Comparison of ENCODE assay signal across 23 cellular contexts in the genomic region with DNA sequence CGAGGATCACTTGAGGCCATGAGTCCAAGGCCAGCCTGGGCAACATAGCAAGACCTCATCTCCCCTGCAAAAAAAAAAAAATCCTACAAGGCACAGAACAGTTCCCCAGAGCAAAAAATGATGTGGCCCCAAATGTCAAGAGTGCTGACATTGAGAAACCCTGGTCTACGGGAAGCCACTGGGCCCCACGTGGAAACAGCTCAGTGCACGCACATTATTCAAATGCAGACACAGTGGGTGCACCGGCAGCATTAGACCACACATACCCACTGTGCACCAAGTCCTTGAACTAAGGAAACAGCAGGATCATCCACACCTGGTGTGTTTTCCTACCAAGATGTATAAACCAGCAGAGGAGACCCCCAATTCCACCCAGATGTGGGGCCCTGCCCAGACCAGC. TPM values are rescaled to one million over a fixed set of nuclear protein-coding genes. Genes with fewer than 3 reads are reported as not detected.
DNase-seq lines count a peak whose midpoint lies in the region; ATAC-seq, FAIRE-seq and TF ChIP-seq lines count a peak whose summit lies in the region.
"Had no signal": no experiment of that assay in that cellular context is flagged by ENCODE, and none has a peak within 500 bp of the region (broad histone marks: within the 10 kb centered on the region; RNA-seq: fewer than 3 reads in every experiment).

No MANE protein-coding gene starts in this region.

- POLR2A ChIA-PET in naive thymus-derived CD4-positive, alpha-beta T cell (lab: Charles Lee), result interaction anchor here (1.3 kb wide), 1 partner anchor 50 kb away, joined by 4 read pairs; no protein-coding TSS in a partner anchor

- H3K4me3 Mint-ChIP-seq in memory B cell, result no peak overlapping the region
- H3K4me3 Mint-ChIP-seq in stimulated activated memory B cell treated with anti-CD40 and anti-IgM and Interleukin-4, amounts not matched to agents 10 μg/mL and 1 μg/mL and 100 μg/mL, for 72 hours, result no peak overlapping the region
- H3K4me3 Mint-ChIP-seq in naive thymus-derived CD4-positive, alpha-beta T cell, result no peak overlapping the region

- no peaks in the 10 kb centered on the region for H3K36me3 ChIP-seq in Karpas-422 (ENCODE audit: insufficient read depth, low read length)
- no peaks in the 10 kb centered on the region for H3K36me3 ChIP-seq in naive thymus-derived CD4-positive, alpha-beta T cell (ENCODE audit: control insufficient read depth in 2 of 3, insufficient read depth in 3 of 3, low read length in 3 of 3)

- intact Hi-C loops in naive thymus-derived CD4-positive, alpha-beta T cell (cut with micrococcal nuclease), result no loop called here

- ATAC-seq in memory B cell (ENCODE audit: low read depth) (peak; percentile 49), GM18519 (IDR thresholded peaks at IDR 0.05; ENCODE audit: low FRiP score, unreplicated experiment) (no peak)
- ATAC-seq in stimulated activated memory B cell treated with anti-CD40 and anti-IgM and Interleukin-4, amounts not matched to agents 10 μg/mL and 1 μg/mL and 100 μg/mL, for 72 hours, result peak; percentile 75
- no peak for ATAC-seq in naive thymus-derived CD4-positive, alpha-beta T cell
- ATAC-seq: A549 had no signal

- no peaks in the 10 kb centered on the region for H3K36me3 Mint-ChIP-seq in memory B cell
- no peaks in the 10 kb centered on the region for H3K36me3 Mint-ChIP-seq in stimulated activated memory B cell treated with anti-CD40 and anti-IgM and Interleukin-4, amounts not matched to agents 10 μg/mL and 1 μg/mL and 100 μg/mL, for 72 hours
- no peaks in the 10 kb centered on the region for H3K36me3 Mint-ChIP-seq in naive thymus-derived CD4-positive, alpha-beta T cell
- H3K36me3 Mint-ChIP-seq: CD4-positive, alpha-beta memory T cell had no signal

- no peak for TF ChIP-seq POLR2A in GM12891 (IDR thresholded peaks at IDR 0.05; ENCODE audit: low read depth, low read length)

- H3K9me2 ChIP-seq in Karpas-422 (replicated peaks; ENCODE audit: insufficient read depth, low read length), result no peaks in the 10 kb centered on the region

- 0 out of 2 replicates have a peak, but pooled peaks cover 2% of the 10 kb centered on the region for H4K20me1 ChIP-seq in Karpas-422 (ENCODE audit: insufficient read depth, low read depth, low read length)

- no peak overlapping the region for H3K27ac Mint-ChIP-seq in memory B cell
- H3K27ac Mint-ChIP-seq in stimulated activated memory B cell treated with anti-CD40 and anti-IgM and Interleukin-4, amounts not matched to agents 10 μg/mL and 1 μg/mL and 100 μg/mL, for 72 hours, result no peak overlapping the region
- no peak overlapping the region for H3K27ac Mint-ChIP-seq in naive thymus-derived CD4-positive, alpha-beta T cell

- no peak overlapping the region for H2AFZ ChIP-seq in Karpas-422 (ENCODE audit: low read length)

- no peaks in the 10 kb centered on the region for H3K27me3 Mint-ChIP-seq in memory B cell
- H3K27me3 Mint-ChIP-seq in stimulated activated memory B cell treated with anti-CD40 and anti-IgM and Interleukin-4, amounts not matched to agents 10 μg/mL and 1 μg/mL and 100 μg/mL, for 72 hours, result no peaks in the 10 kb centered on the region
- H3K27me3 Mint-ChIP-seq in naive thymus-derived CD4-positive, alpha-beta T cell, result no peaks in the 10 kb centered on the region
- H3K27me3 Mint-ChIP-seq: CD4-positive, alpha-beta memory T cell had no signal

- peaks cover 18% of the 10 kb centered on the region for H3K4me1 Mint-ChIP-seq in memory B cell
- H3K4me1 Mint-ChIP-seq in stimulated activated memory B cell treated with anti-CD40 and anti-IgM and Interleukin-4, amounts not matched to agents 10 μg/mL and 1 μg/mL and 100 μg/mL, for 72 hours, result peaks cover 29% of the 10 kb centered on the region
- H3K4me1 Mint-ChIP-seq in naive thymus-derived CD4-positive, alpha-beta T cell, result peaks cover 7 to 18% (median 16%) of the 10 kb centered on the region in 7 donors

- DNase-seq in GM12891 (ENCODE audit: insufficient read length, low spot score), result no peak
- DNase-seq in Karpas-422, result peak; percentile 52
- DNase-seq in memory B cell (ENCODE audit: low spot score in 2 of 2), result no peak
- DNase-seq in central memory CD4-positive, alpha-beta T cell, result no peak
- DNase-seq in NCI-H2227 treated with DMSO at 0.1 percent for 48 hours (lab: John Stamatoyannopoulos, UW), result no peak
- no peak for DNase-seq in naive thymus-derived CD4-positive, alpha-beta T cell
- DNase-seq: 8988T; ACHN; AML-193; C1 segment of cervical spinal cord; Calu3; CD4-positive, alpha-beta memory T cell; COR-L47; DMS53; DMS79 treated with DMSO at 0.1 percent for 48 hours; GF-D8; GOT3; HCEC 1CT had no signal

- no peak overlapping the region for H3K4me3 ChIP-seq in Karpas-422 (ENCODE audit: low read length)
- H3K4me3 ChIP-seq in naive thymus-derived CD4-positive, alpha-beta T cell (ENCODE audit: low read length), result no peak overlapping the region
- H3K4me3 ChIP-seq: A549 had no signal

- no peaks in the 10 kb centered on the region for H3K9me3 ChIP-seq in Karpas-422 (ENCODE audit: low read length)
- no peaks in the 10 kb centered on the region for H3K9me3 ChIP-seq in naive thymus-derived CD4-positive, alpha-beta T cell (ENCODE audit: control insufficient read depth in 2 of 3, low read length in 3 of 3)
- H3K9me3 ChIP-seq: A549 had no signal

- no peaks in the 10 kb centered on the region for H3K9me3 Mint-ChIP-seq in memory B cell
- no peaks in the 10 kb centered on the region for H3K9me3 Mint-ChIP-seq in stimulated activated memory B cell treated with anti-CD40 and anti-IgM and Interleukin-4, amounts not matched to agents 10 μg/mL and 1 μg/mL and 100 μg/mL, for 72 hours
- H3K9me3 Mint-ChIP-seq in naive thymus-derived CD4-positive, alpha-beta T cell, result no peaks in the 10 kb centered on the region
- H3K9me3 Mint-ChIP-seq: CD4-positive, alpha-beta memory T cell had no signal

- H3K27me3 ChIP-seq in Karpas-422 (ENCODE audit: low read length), result no peaks in the 10 kb centered on the region
- no peaks in the 10 kb centered on the region for H3K27me3 ChIP-seq in naive thymus-derived CD4-positive, alpha-beta T cell (ENCODE audit: control insufficient read depth in 2 of 2, insufficient read depth in 2 of 2, low read length in 2 of 2)

- CTCF ChIA-PET in naive thymus-derived CD4-positive, alpha-beta T cell (lab: Charles Lee), result interaction anchor here (0.5 to 3.9 kb wide), 6 partner anchors 9 to 1741 kb away, joined by 3 to 21 read pairs (median 3); no protein-coding TSS in a partner anchor

- FAIRE-seq in GM12891 (lab: Jason Lieb, UNC), result peak; percentile 57
- FAIRE-seq: A549, GM12892, H54 had no signal

- no peaks in the 10 kb centered on the region for H3K79me2 ChIP-seq in Karpas-422 (ENCODE audit: low read length)

- no peak overlapping the region for H3K4me2 ChIP-seq in Karpas-422 (ENCODE audit: low read depth, low read length, poor library complexity, severe bottlenecking)
- H3K4me2 ChIP-seq: A549 had no signal

- no peaks in the 10 kb centered on the region for H3K4me1 ChIP-seq in Karpas-422 (ENCODE audit: low read length)
- H3K4me1 ChIP-seq in naive thymus-derived CD4-positive, alpha-beta T cell (ENCODE audit: control insufficient read depth in 2 of 2, insufficient read depth in 2 of 2, low read length in 2 of 2), result peaks cover 8 to 12% of the 10 kb centered on the region in 2 donors
- H3K4me1 ChIP-seq: A549 had no signal

- H3K9ac ChIP-seq in Karpas-422 (ENCODE audit: low read length), result no peak overlapping the region

- H3K27ac ChIP-seq in Karpas-422 (ENCODE audit: low read length), result no peak overlapping the region
- H3K27ac ChIP-seq in naive thymus-derived CD4-positive, alpha-beta T cell (ENCODE audit: low read depth, low read length), result no peak overlapping the region
- H3K27ac ChIP-seq: A549 had no signal

TF ChIP-seq in GM12891, 5 proteins besides CTCF, POLR2A, EP300 and RAD21:
- TF ChIP-seq PAX5 (IDR thresholded peaks at IDR 0.05; ENCODE audit: insufficient read depth, low read length, severe bottlenecking) (no peak), POU2F2 (IDR thresholded peaks at IDR 0.05; ENCODE audit: low read depth, low read length) (no peak), POLR2AphosphoS5 (IDR thresholded peaks at IDR 0.05; ENCODE audit: low read depth, low read length) (no peak), SPI1 (IDR thresholded peaks at IDR 0.05; ENCODE audit: low read depth, low read length) (no peak), TAF1 (IDR thresholded peaks at IDR 0.05; ENCODE audit: low read depth, low read length) (no peak)

RNA-seq across cellular contexts. Expression of a gene that starts 35.0 kb away (rescaled TPM):
- 59.8 TPM for polyA plus RNA-seq in GM12891 (2012; ENCODE audit: low read depth, missing spikeins)
- not detected in 2 replicates for total RNA-seq in Karpas-422 (2014; rRNA removed; shearing (Covaris generic); ENCODE audit: low replicate concordance)
- 1,000 to 10,000 TPM in 1 of 5 experiments, 100 to 1,000 TPM in 4; 128 to 1,529 (median 215) TPM for total RNA-seq in naive thymus-derived CD4-positive, alpha-beta T cell
- 100 to 1,000 TPM; 122 to 214 TPM for polyA plus RNA-seq in naive thymus-derived CD4-positive, alpha-beta T cell

Comparison
In these comparisons a context has a peak if more than half of its experiments do, and no peak if none do; other contexts are left out.
1. ATAC-seq: peak in memory B cell (single experiment) and stimulated activated memory B cell treated with anti-CD40 and anti-IgM and Interleukin-4, amounts not matched to agents 10 μg/mL and 1 μg/mL and 100 μg/mL, for 72 hours (single experiment); none in GM18519 (single experiment) and naive thymus-derived CD4-positive, alpha-beta T cell (single experiment).
2. RNA of a gene that starts 35.0 kb away (total RNA-seq): 128 to 1,529 TPM in naive thymus-derived CD4-positive, alpha-beta T cell; not detected in Karpas-422; every median in the first group is over 100 times any median in the second.